Comparison of ENCODE assay signal across 14 cellular contexts in the genomic region with DNA sequence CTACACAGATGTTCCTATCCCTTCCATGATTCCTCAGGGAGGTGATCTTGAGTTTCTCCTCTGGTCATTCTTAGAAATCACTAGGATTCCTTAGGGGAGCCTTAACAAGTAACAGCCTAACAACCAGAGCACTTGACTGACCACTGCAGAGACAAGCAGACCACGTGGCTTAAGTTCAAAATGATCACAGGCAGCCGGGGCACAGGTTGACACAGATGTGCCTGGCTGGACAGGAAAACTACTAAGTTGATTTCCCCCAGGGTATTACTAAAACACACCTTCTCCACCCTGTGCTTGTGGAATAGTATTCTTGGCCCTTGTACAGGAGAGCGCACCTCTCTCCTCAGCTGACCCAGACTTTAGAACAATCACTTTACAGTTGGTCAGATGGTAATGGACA.
"Had no signal": no experiment of that assay in that cellular context is flagged by ENCODE, and none has a peak within 500 bp of the region (broad histone marks: within the 10 kb centered on the region; RNA-seq: fewer than 3 reads in every experiment).

No MANE protein-coding gene starts in this region.

- H3K9me3 Mint-ChIP-seq: WTC11 had no signal

- H3K27me3 ChIP-seq: spleen had no signal

- H3K27me3 Mint-ChIP-seq: activated CD8-positive, alpha-beta memory T cell treated with anti-CD3 and anti-CD28 coated beads, Interleukin-2, amount 10 ng/mL, durations not matched to agents 7 days and 5 days; activated T-cell treated with anti-CD3 and anti-CD28 coated beads, Interleukin-2, amount 50 U/mL, for 24 hours had no signal

- H3K4me3 ChIP-seq: coronary artery, psoas muscle, spleen had no signal

- ATAC-seq: activated CD8-positive, alpha-beta memory T cell treated with anti-CD3 and anti-CD28 coated beads, Interleukin-2, amount 10 ng/mL, durations not matched to agents 7 days and 5 days; psoas muscle; sciatic nerve; WTC11 had no signal

- H3K27ac ChIP-seq: coronary artery, psoas muscle had no signal

- DNase-seq: activated CD8-positive, alpha-beta memory T cell treated with anti-CD3 and anti-CD28 coated beads, Interleukin-2, amount 10 ng/mL, durations not matched to agents 7 days and 5 days; activated gamma-delta T cell; activated T-cell treated with anti-CD3 and anti-CD28 coated beads, Interleukin-2, amount 50 U/mL, for 24 hours; caudate nucleus; effector CD4-positive, alpha-beta T cell; kidney; nucleus accumbens; psoas muscle; spleen; stimulated activated CD4-positive, alpha-beta T cell treated with anti-CD3 and anti-CD28 coated beads, Interleukin-1b, Interleukin-23, amount 100 ng/mL, for 48 hours; stimulated activated naive CD4-positive, alpha-beta T cell treated with Interleukin-2 at 50 U/mL for 16 hours had no signal

- H3K27ac Mint-ChIP-seq: activated CD8-positive, alpha-beta memory T cell treated with anti-CD3 and anti-CD28 coated beads, Interleukin-2, amount 10 ng/mL, durations not matched to agents 7 days and 5 days; activated T-cell treated with anti-CD3 and anti-CD28 coated beads, Interleukin-2, amount 50 U/mL, for 24 hours; WTC11 had no signal

- H3K4me3 Mint-ChIP-seq: activated CD8-positive, alpha-beta memory T cell treated with anti-CD3 and anti-CD28 coated beads, Interleukin-2, amount 10 ng/mL, durations not matched to agents 7 days and 5 days; activated T-cell treated with anti-CD3 and anti-CD28 coated beads, Interleukin-2, amount 50 U/mL, for 24 hours; WTC11 had no signal

- H3K4me1 ChIP-seq: psoas muscle had no signal

- H3K36me3 Mint-ChIP-seq: WTC11 had no signal

- H3K9me3 ChIP-seq: psoas muscle had no signal
